In genomic region chr7:150787321-150788281, GRCh38 we compare ENCODE assay signal across 1 cellular context.
TF ChIP-seq lines count a peak whose summit lies in the region.

No MANE protein-coding gene starts in this region.

TF ChIP-seq in K562, 482 proteins besides CTCF, POLR2A, EP300 and RAD21 (continued from another document and continues in another):
- 0 out of 2 replicates have a peak, but pooled peaks have one; percentile 15 for TF ChIP-seq HMGXB4 (CRISPR knock-in tag; IDR thresholded peaks at IDR 0.05)
- no peak for TF ChIP-seq PHF21A (IDR thresholded peaks at IDR 0.05; ENCODE audit: borderline replicate concordance, low read depth)
- TF ChIP-seq ZFP91 (CRISPR knock-in tag; IDR thresholded peaks at IDR 0.05): no peak
- no peak for TF ChIP-seq ZNF77 (CRISPR knock-in tag; IDR thresholded peaks at IDR 0.05)
- TF ChIP-seq GABPB2 (CRISPR knock-in tag; conservative IDR thresholded peaks at IDR 0.05): no peak
- no peak for TF ChIP-seq ZNF23 (CRISPR knock-in tag; IDR thresholded peaks at IDR 0.05)
- TF ChIP-seq, protein P1, sequence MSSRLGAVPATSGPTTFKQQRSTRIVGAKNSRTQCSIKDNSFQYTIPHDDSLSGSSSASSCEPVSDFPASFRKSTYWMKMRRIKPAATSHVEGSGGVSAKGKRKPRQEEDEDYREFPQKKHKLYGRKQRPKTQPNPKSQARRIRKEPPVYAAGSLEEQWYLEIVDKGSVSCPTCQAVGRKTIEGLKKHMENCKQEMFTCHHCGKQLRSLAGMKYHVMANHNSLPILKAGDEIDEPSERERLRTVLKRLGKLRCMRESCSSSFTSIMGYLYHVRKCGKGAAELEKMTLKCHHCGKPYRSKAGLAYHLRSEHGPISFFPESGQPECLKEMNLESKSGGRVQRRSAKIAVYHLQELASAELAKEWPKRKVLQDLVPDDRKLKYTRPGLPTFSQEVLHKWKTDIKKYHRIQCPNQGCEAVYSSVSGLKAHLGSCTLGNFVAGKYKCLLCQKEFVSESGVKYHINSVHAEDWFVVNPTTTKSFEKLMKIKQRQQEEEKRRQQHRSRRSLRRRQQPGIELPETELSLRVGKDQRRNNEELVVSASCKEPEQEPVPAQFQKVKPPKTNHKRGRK (tag; IDR thresholded peaks at IDR 0.05): no peak
- TF ChIP-seq USF2 (CRISPR knock-in tag; IDR thresholded peaks at IDR 0.05): no peak
- TF ChIP-seq, protein P2, sequence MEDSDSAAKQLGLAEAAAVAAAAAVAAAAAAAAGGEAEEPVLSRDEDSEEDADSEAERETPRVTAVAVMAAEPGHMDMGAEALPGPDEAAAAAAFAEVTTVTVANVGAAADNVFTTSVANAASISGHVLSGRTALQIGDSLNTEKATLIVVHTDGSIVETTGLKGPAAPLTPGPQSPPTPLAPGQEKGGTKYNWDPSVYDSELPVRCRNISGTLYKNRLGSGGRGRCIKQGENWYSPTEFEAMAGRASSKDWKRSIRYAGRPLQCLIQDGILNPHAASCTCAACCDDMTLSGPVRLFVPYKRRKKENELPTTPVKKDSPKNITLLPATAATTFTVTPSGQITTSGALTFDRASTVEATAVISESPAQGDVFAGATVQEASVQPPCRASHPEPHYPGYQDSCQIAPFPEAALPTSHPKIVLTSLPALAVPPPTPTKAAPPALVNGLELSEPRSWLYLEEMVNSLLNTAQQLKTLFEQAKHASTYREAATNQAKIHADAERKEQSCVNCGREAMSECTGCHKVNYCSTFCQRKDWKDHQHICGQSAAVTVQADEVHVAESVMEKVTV (CRISPR knock-in tag; IDR thresholded peaks at IDR 0.05): no peak
- TF ChIP-seq ZZZ3 (IDR thresholded peaks at IDR 0.05): no peak
- TF ChIP-seq GTF2F1 (IDR thresholded peaks at IDR 0.05; ENCODE audit: low read depth, low read length): no peak
- no peak for TF ChIP-seq CCAR2 (IDR thresholded peaks at IDR 0.05; ENCODE audit: low read depth, low read length)
- TF ChIP-seq NCOA4 (IDR thresholded peaks at IDR 0.05; ENCODE audit: partially characterized antibody): no peak
- TF ChIP-seq, protein P3, sequence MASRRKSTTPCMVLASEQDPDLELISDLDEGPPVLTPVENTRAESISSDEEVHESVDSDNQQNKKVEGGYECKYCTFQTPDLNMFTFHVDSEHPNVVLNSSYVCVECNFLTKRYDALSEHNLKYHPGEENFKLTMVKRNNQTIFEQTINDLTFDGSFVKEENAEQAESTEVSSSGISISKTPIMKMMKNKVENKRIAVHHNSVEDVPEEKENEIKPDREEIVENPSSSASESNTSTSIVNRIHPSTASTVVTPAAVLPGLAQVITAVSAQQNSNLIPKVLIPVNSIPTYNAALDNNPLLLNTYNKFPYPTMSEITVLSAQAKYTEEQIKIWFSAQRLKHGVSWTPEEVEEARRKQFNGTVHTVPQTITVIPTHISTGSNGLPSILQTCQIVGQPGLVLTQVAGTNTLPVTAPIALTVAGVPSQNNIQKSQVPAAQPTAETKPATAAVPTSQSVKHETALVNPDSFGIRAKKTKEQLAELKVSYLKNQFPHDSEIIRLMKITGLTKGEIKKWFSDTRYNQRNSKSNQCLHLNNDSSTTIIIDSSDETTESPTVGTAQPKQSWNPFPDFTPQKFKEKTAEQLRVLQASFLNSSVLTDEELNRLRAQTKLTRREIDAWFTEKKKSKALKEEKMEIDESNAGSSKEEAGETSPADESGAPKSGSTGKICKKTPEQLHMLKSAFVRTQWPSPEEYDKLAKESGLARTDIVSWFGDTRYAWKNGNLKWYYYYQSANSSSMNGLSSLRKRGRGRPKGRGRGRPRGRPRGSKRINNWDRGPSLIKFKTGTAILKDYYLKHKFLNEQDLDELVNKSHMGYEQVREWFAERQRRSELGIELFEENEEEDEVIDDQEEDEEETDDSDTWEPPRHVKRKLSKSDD (conservative IDR thresholded peaks at IDR 0.05; ENCODE audit: low read length): no peak
- no peak for TF ChIP-seq ZNF830 (CRISPR knock-in tag; IDR thresholded peaks at IDR 0.05)
- TF ChIP-seq, protein P4, sequence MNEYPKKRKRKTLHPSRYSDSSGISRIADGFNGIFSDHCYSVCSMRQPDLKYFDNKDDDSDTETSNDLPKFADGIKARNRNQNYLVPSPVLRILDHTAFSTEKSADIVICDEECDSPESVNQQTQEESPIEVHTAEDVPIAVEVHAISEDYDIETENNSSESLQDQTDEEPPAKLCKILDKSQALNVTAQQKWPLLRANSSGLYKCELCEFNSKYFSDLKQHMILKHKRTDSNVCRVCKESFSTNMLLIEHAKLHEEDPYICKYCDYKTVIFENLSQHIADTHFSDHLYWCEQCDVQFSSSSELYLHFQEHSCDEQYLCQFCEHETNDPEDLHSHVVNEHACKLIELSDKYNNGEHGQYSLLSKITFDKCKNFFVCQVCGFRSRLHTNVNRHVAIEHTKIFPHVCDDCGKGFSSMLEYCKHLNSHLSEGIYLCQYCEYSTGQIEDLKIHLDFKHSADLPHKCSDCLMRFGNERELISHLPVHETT (CRISPR knock-in tag; conservative IDR thresholded peaks at IDR 0.05 in 1 of 2, IDR thresholded peaks at IDR 0.05 in 1 of 2): 0 out of 4 replicates have a peak, but pooled peaks of 1 of the 2 experiments have one; percentile 43
- TF ChIP-seq, protein P5, sequence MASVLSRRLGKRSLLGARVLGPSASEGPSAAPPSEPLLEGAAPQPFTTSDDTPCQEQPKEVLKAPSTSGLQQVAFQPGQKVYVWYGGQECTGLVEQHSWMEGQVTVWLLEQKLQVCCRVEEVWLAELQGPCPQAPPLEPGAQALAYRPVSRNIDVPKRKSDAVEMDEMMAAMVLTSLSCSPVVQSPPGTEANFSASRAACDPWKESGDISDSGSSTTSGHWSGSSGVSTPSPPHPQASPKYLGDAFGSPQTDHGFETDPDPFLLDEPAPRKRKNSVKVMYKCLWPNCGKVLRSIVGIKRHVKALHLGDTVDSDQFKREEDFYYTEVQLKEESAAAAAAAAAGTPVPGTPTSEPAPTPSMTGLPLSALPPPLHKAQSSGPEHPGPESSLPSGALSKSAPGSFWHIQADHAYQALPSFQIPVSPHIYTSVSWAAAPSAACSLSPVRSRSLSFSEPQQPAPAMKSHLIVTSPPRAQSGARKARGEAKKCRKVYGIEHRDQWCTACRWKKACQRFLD (CRISPR knock-in tag; IDR thresholded peaks at IDR 0.05): no peak; the same call in 1 of the 2 replicates
- peak; percentile 78 for TF ChIP-seq MYC (IDR thresholded peaks at IDR 0.05; ENCODE audit: low read depth, low read length)
- TF ChIP-seq MYC (CRISPR knock-in tag; IDR thresholded peaks at IDR 0.05; ENCODE audit: borderline replicate concordance, low read depth): no peak
- TF ChIP-seq NCOA6 (IDR thresholded peaks at IDR 0.05): no peak
- TF ChIP-seq ZNF586 (CRISPR knock-in tag; conservative IDR thresholded peaks at IDR 0.05): no peak
- no peak for TF ChIP-seq KHSRP (IDR thresholded peaks at IDR 0.05)
- no peak for TF ChIP-seq FOXP4 (CRISPR knock-in tag; IDR thresholded peaks at IDR 0.05; ENCODE audit: borderline replicate concordance)
- TF ChIP-seq CHD7 (IDR thresholded peaks at IDR 0.05; ENCODE audit: low read depth, low read length): no peak
